Comparison of ENCODE assay signal across 16 cellular contexts in the genomic region with DNA sequence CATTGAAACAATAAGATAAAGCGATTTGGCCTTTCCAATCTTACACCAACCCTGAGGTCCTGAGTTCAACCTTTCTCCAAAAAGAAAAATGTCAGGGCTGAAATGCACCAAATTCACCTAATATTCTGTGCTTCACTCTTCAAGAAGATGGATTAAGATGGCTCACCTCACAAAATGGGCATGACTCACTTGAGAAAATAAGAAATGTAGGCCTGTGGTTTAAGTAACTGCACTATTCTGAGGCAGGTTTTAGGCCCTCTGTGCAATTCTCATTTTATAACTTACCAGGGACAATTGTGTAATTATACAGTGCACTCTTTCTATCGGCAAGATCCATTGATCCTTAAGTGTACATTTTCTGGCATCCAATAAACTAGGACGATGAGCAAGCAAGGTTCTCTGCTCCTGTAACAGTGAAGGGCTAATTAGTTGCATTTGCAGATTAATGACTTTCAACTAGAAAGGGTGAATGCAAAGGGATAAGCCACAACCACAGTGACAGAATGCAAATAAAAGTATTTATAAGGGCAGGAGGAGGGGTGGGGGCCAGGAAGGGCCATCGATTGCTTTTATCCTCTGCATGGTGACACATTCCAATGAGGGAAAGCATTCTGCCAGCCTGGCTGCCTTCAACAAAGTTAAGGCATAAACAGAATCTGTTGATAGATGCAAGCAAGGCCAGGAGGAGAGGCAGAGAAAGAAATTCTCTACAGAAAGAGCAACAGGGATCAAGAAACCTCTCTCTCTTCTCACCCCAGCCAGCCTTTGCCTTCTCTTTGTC.
"Had no signal": no experiment of that assay in that cellular context is flagged by ENCODE, and none has a peak within 500 bp of the region (broad histone marks: within the 10 kb centered on the region; RNA-seq: fewer than 3 reads in every experiment).

No MANE protein-coding gene starts in this region.

- H3K9me3 ChIP-seq: ascending aorta, gastroesophageal sphincter, left lung, tibial nerve, vagina had no signal

- ATAC-seq: activated T-helper 17 cell treated with anti-CD3 and anti-CD28 coated beads, Interleukin-2, amount 50 U/mL, for 72 hours; gastroesophageal sphincter; left lung; naive thymus-derived CD8-positive, alpha-beta T cell had no signal

- H3K27me3 ChIP-seq: ascending aorta, gastroesophageal sphincter, left lung, tibial nerve, vagina had no signal

- H3K4me3 ChIP-seq: ascending aorta, cardiac muscle cell, dorsolateral prefrontal cortex, gastroesophageal sphincter, left lung, tibial nerve, vagina had no signal

- H3K4me1 ChIP-seq: ascending aorta, gastroesophageal sphincter, left lung, tibial nerve, vagina had no signal

- DNase-seq: activated CD4-positive, CD25-positive, alpha-beta regulatory T cell treated with anti-CD3 and anti-CD28 coated beads, Interleukin-2, amount 50 U/mL, for 72 hours; activated naive CD4-positive, alpha-beta T cell treated with Interleukin-2 at 50 U/mL for 16 hours; dorsolateral prefrontal cortex; left lung; naive thymus-derived CD8-positive, alpha-beta T cell; nucleus accumbens; posterior cingulate gyrus; stimulated activated CD4-positive, alpha-beta T cell treated with anti-CD3 and anti-CD28 coated beads, Interleukin-4, amount 100 ng/mL, for 24 hours; stimulated activated naive CD4-positive, alpha-beta T cell treated with Interleukin-2 at 50 U/mL for 16 hours; substantia nigra had no signal

- H3K36me3 ChIP-seq: ascending aorta, cardiac muscle cell, gastroesophageal sphincter, left lung, tibial nerve, vagina had no signal

- H3K27ac ChIP-seq: ascending aorta, cardiac muscle cell, dorsolateral prefrontal cortex, gastroesophageal sphincter, left lung, tibial nerve, vagina had no signal
